Comparison of ENCODE assay signal across 26 cellular contexts in genomic region chr7:27944626-27945025, GRCh38.
DNase-seq lines count a peak whose midpoint lies in the region; ATAC-seq and TF ChIP-seq lines count a peak whose summit lies in the region.
"Had no signal": no experiment of that assay in that cellular context is flagged by ENCODE, and none has a peak within 500 bp of the region (broad histone marks: within the 10 kb centered on the region; RNA-seq: fewer than 3 reads in every experiment).

No MANE protein-coding gene starts in this region.

- H2AFZ ChIP-seq in MM.1S (ENCODE audit: low read length) = no peak overlapping the region

- no peaks in the 10 kb centered on the region for H3F3A ChIP-seq in MM.1S (ENCODE audit: insufficient read depth, low read length)

- peak; percentile 45 to 88 (median 80) for ATAC-seq in heart right ventricle
- peak; percentile 82 to 89 for ATAC-seq in gastrocnemius medialis
- ATAC-seq in GM18867 (IDR thresholded peaks at IDR 0.05; ENCODE audit: unreplicated experiment) = no peak
- no peak for ATAC-seq in HG02852 (IDR thresholded peaks at IDR 0.05; ENCODE audit: unreplicated experiment)

- H3K9me3 ChIP-seq in heart right ventricle (peaks cover 0 to 4% (median 0%) of the 10 kb centered on the region in 11 donors), gastrocnemius medialis (no peaks in the 10 kb centered on the region), stomach (no peaks in the 10 kb centered on the region), MM.1S (replicated peaks; ENCODE audit: insufficient read depth, low read length) (no peaks in the 10 kb centered on the region)
- H3K9me3 ChIP-seq: ascending aorta, uterus had no signal

- H3K4me1 ChIP-seq in heart right ventricle = peaks cover 0 to 78% (median 33%) of the 10 kb centered on the region in 9 donors
- peaks cover 20 to 31% of the 10 kb centered on the region in 2 donors for H3K4me1 ChIP-seq in gastrocnemius medialis
- H3K4me1 ChIP-seq in stomach = peaks cover 0 to 12% (median 3%) of the 10 kb centered on the region in 4 donors
- no peaks in the 10 kb centered on the region for H3K4me1 ChIP-seq in MM.1S (ENCODE audit: low read length)
- H3K4me1 ChIP-seq: ascending aorta had no signal

- peak overlapping the region in 3 of 10 donors; percentile 7 to 18 (median 16) for H3K4me3 ChIP-seq in heart right ventricle
- H3K4me3 ChIP-seq in gastrocnemius medialis = peak overlapping the region; percentile 12 to 31 (median 26)
- no peak overlapping the region for H3K4me3 ChIP-seq in stomach
- no peak overlapping the region for H3K4me3 ChIP-seq in MM.1S (ENCODE audit: low read length)
- H3K4me3 ChIP-seq: ascending aorta, lung, smooth muscle cell, uterus had no signal

- H3K4me2 ChIP-seq in MM.1S (ENCODE audit: low read depth, low read length) = no peak overlapping the region
- H3K4me2 ChIP-seq: smooth muscle cell had no signal

- TF ChIP-seq POLR2A in gastrocnemius medialis (IDR thresholded peaks at IDR 0.05) (no peak), stomach (IDR thresholded peaks at IDR 0.05) (no peak)

- no peaks in the 10 kb centered on the region for H3K79me2 ChIP-seq in MM.1S (ENCODE audit: low read length)

- no peaks in the 10 kb centered on the region for H3K9me3 Mint-ChIP-seq in chondrocyte (ENCODE audit: low read depth)
- H3K9me3 Mint-ChIP-seq: activated B cell treated with CpG ODN at 0.5 μM for 24 hours; activated naive CD4-positive, alpha-beta T cell treated with anti-CD3 and anti-CD28 coated beads, Interleukin-2, amount 50 U/mL, for 24 hours; central memory CD8-positive, alpha-beta T cell had no signal

- H3K9me2 ChIP-seq in MM.1S (replicated peaks; ENCODE audit: insufficient read depth, low read length) = no peaks in the 10 kb centered on the region

- H3K27ac Mint-ChIP-seq in chondrocyte (ENCODE audit: unreplicated experiment) = peak overlapping the region; percentile 41
- H3K27ac Mint-ChIP-seq: activated B cell treated with CpG ODN at 0.5 μM for 24 hours; activated naive CD4-positive, alpha-beta T cell treated with anti-CD3 and anti-CD28 coated beads, Interleukin-2, amount 50 U/mL, for 24 hours had no signal

- in situ Hi-C loops in gastrocnemius medialis (cut with MboI; ENCODE audit: low sequenced_read_pairs in 4 of 4) = no loop called here

- peaks cover 3% of the 10 kb centered on the region for H3K36me3 Mint-ChIP-seq in chondrocyte (ENCODE audit: low read depth)

- 39 to 43% methylated on average over 6 of the region's 6 CpGs for WGBS in heart right ventricle, 2 donors
- 84 to 94% (median 93%) methylated on average over 6 of the region's 6 CpGs for WGBS in stomach, 5 donors

- intact Hi-C loops in heart right ventricle (cut with DNase I) = loop anchor here in 2 of 10 donors (5.0 to 10.0 kb wide), 2 partner anchors 60 to 73 kb away; no protein-coding TSS in a partner anchor
- intact Hi-C loops in gastrocnemius medialis (cut with DNase I; ENCODE audit: low total_unique reads) = loop anchor here (2.0 kb wide), 1 partner anchor 60 kb away; no protein-coding TSS in a partner anchor
- intact Hi-C loops in stomach (cut with DNase I; ENCODE audit: low total_unique reads) = no loop called here

- TF ChIP-seq EP300 in stomach (IDR thresholded peaks at IDR 0.05) = no peak

- H3K27me3 ChIP-seq in heart right ventricle = no peaks in the 10 kb centered on the region
- H3K27me3 ChIP-seq in gastrocnemius medialis = no peaks in the 10 kb centered on the region
- H3K27me3 ChIP-seq in stomach = no peaks in the 10 kb centered on the region
- no peaks in the 10 kb centered on the region for H3K27me3 ChIP-seq in MM.1S (replicated peaks; ENCODE audit: insufficient read depth, low read length)
- H3K27me3 ChIP-seq: ascending aorta, uterus had no signal

- H3K27ac ChIP-seq in heart right ventricle (peak overlapping the region in 2 of 10 donors; percentile 26 to 43), gastrocnemius medialis (peak overlapping the region; percentile 30 to 71 (median 60)), stomach (no peak overlapping the region), MM.1S (ENCODE audit: low read length) (no peak overlapping the region)
- H3K27ac ChIP-seq: ascending aorta, C4-2B, uterus had no signal

- H3K27me3 Mint-ChIP-seq in chondrocyte (ENCODE audit: low read depth) = no peaks in the 10 kb centered on the region
- H3K27me3 Mint-ChIP-seq: activated B cell treated with CpG ODN at 0.5 μM for 24 hours; activated naive CD4-positive, alpha-beta T cell treated with anti-CD3 and anti-CD28 coated beads, Interleukin-2, amount 50 U/mL, for 24 hours; central memory CD8-positive, alpha-beta T cell had no signal

- no peak overlapping the region for H3K4me3 Mint-ChIP-seq in chondrocyte (ENCODE audit: unreplicated experiment)
- H3K4me3 Mint-ChIP-seq: activated B cell treated with CpG ODN at 0.5 μM for 24 hours; activated naive CD4-positive, alpha-beta T cell treated with anti-CD3 and anti-CD28 coated beads, Interleukin-2, amount 50 U/mL, for 24 hours; central memory CD8-positive, alpha-beta T cell had no signal

- H3K4me1 Mint-ChIP-seq in chondrocyte (ENCODE audit: low read depth) = peaks cover 33% of the 10 kb centered on the region

- TF ChIP-seq CTCF in chondrocyte (IDR thresholded peaks at IDR 0.05) (no peak), heart right ventricle (IDR thresholded peaks at IDR 0.05) (no peak), gastrocnemius medialis (IDR thresholded peaks at IDR 0.05 in 4 of 5, conservative IDR thresholded peaks at IDR 0.05 in 1 of 5) (no peak), stomach (IDR thresholded peaks at IDR 0.05) (no peak), MM.1S (IDR thresholded peaks at IDR 0.05; ENCODE audit: low read length) (no peak)

- DNase-seq in AG20443 (ENCODE audit: low spot score) = peak; percentile 55
- DNase-seq in chondrocyte (ENCODE audit: low spot score) = no peak
- DNase-seq in heart right ventricle = peak in 1 of 2 donors; percentile 48
- DNase-seq in gastrocnemius medialis = peak; percentile 39 to 64
- no peak for DNase-seq in stomach
- DNase-seq in MM.1S = no peak
- DNase-seq: activated B cell treated with CpG ODN at 0.5 μM for 24 hours; activated CD4-positive, alpha-beta T cell treated with anti-CD3 and anti-CD28 coated beads, Interleukin-2, amount 50 U/mL, for 4 hours; EL; HCEC 1CT; IMR-90; NCI-H1092 treated with DMSO at 0.1 percent for 48 hours; NCI-H1930; NCI-H226; NCI-H774; stimulated activated CD4-positive, alpha-beta T cell treated with anti-CD3 and anti-CD28 coated beads, Interleukin-2, amount 100 ng/mL, for 24 hours; T1000; uterus had no signal

- H3K36me3 ChIP-seq in heart right ventricle (no peaks in the 10 kb centered on the region), gastrocnemius medialis (no peaks in the 10 kb centered on the region), stomach (no peaks in the 10 kb centered on the region), MM.1S (replicated peaks; ENCODE audit: insufficient read depth, low read length) (no peaks in the 10 kb centered on the region)
- H3K36me3 ChIP-seq: ascending aorta, uterus had no signal

- H3K9ac ChIP-seq in MM.1S (ENCODE audit: low read length) = no peak overlapping the region

- H4K20me1 ChIP-seq in MM.1S (ENCODE audit: insufficient read depth, low read length) = no peaks in the 10 kb centered on the region

Comparison
In these comparisons a context has a peak if more than half of its experiments do, and no peak if none do; other contexts are left out.
1. DNase-seq: peak in AG20443 (single experiment) and gastrocnemius medialis (2 of 2); none in chondrocyte (single experiment), stomach (single experiment) and MM.1S (single experiment).
2. ATAC-seq: peak in heart right ventricle (8 of 8) and gastrocnemius medialis (2 of 2); none in GM18867 (single experiment) and HG02852 (single experiment).
3. H3K27ac ChIP-seq: peak in gastrocnemius medialis (4 of 4); none in stomach (0 of 5) and MM.1S (single experiment).
4. H3K4me3 ChIP-seq: peak in gastrocnemius medialis (4 of 4); none in stomach (0 of 4) and MM.1S (single experiment).